8 cellular contexts compared by ENCODE assay signal in the genomic region with DNA sequence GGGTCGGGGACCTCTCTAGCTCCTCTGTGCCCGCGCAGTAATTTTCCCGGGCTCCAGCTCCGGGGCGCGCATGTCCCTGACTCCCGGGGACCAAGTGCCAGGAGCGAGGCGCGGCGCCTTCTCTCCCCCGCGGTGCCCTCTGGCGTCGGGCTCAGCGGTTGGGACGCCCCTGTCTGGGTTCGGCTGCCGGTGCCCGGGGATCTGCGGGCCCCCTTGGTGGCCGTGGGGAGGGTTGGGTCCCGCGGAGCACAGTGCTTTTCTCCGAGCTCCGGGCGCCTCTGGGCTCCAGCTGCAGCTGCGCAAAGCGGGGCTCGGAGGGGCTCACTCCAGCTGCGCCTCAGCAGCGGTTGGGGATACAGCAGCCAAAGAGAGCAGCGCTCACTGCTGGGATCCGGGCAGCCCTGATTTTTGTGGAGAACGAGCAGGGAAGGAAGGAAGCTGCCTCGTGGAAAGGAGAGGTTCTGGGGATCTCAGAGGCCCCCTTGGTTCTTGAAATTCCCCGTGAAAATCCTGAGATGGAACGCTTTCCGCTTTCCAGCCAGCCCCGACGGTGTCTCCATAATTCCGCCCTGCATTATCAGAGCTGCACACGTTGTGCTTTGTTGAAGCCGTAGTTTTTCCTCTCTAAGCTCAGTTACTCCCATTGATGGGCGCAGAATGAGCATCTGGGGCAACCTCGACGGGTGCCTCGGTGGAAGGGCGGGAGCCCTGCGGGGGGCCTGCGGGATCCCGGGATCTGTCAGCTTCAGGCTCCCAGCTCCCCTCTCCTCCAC. TPM values are rescaled to one million over a fixed set of nuclear protein-coding genes. Genes with fewer than 3 reads are reported as not detected.
DNase-seq lines count a peak whose midpoint lies in the region; TF ChIP-seq lines count a peak whose summit lies in the region.

No MANE protein-coding gene starts in this region.

- no peak overlapping the region for H3K27ac Mint-ChIP-seq in Caco-2 (ENCODE audit: unreplicated experiment)
- H3K27ac Mint-ChIP-seq in osteocyte (ENCODE audit: unreplicated experiment): no peak overlapping the region
- no peak overlapping the region for H3K27ac Mint-ChIP-seq in activated T-helper 1 cell treated with anti-CD3 and anti-CD28 coated beads, Interleukin-12 subunit alpha, Interleukin-12 subunit beta, Interleukin-2, Interleukin-4 antibody, amounts not matched to agents 30 ng/mL and 10 ng/mL and 1 ng/mL, durations not matched to agents 14 hours and 24 hours and 36 hours

- H3K27me3 ChIP-seq in Caco-2 (replicated peaks; ENCODE audit: control insufficient read depth, insufficient read depth, low read length) (no peaks in the 10 kb centered on the region; the same call in 1 of the 2 replicates), esophagus muscularis mucosa (peaks cover 0 to 76% (median 26%) of the 10 kb centered on the region in 4 donors)

- peaks cover 13% of the 10 kb centered on the region for H3K27me3 Mint-ChIP-seq in Caco-2 (ENCODE audit: insufficient read depth, unreplicated experiment)
- H3K27me3 Mint-ChIP-seq in osteocyte (ENCODE audit: unreplicated experiment): peaks cover 76% of the 10 kb centered on the region
- peaks cover 67% of the 10 kb centered on the region for H3K27me3 Mint-ChIP-seq in activated T-helper 1 cell treated with anti-CD3 and anti-CD28 coated beads, Interleukin-12 subunit alpha, Interleukin-12 subunit beta, Interleukin-2, Interleukin-4 antibody, amounts not matched to agents 30 ng/mL and 10 ng/mL and 1 ng/mL, durations not matched to agents 14 hours and 24 hours and 36 hours (ENCODE audit: insufficient read depth)

- peak in 1 of 2 experiments; percentile 30 for DNase-seq in Caco-2
- DNase-seq in NCI-H69 (lab: John Stamatoyannopoulos, UW): peak; percentile 77
- no peak for DNase-seq in esophagus muscularis mucosa (ENCODE audit: extremely low spot score)
- DNase-seq in osteocyte (ENCODE audit: extremely low spot score, unreplicated experiment): no peak
- DNase-seq in activated T-helper 1 cell treated with anti-CD3 and anti-CD28 coated beads, Interleukin-12 subunit alpha, Interleukin-12 subunit beta, Interleukin-2, Interleukin-4 antibody, amounts not matched to agents 30 ng/mL and 10 ng/mL and 1 ng/mL, durations not matched to agents 14 hours and 24 hours and 36 hours (ENCODE audit: low spot score): no peak
- no peak for DNase-seq in NCI-H2029 (lab: John Stamatoyannopoulos, UW)
- DNase-seq in NK-92 (lab: John Stamatoyannopoulos, UW; ENCODE audit: unreplicated experiment): no peak
- DNase-seq in activated CD4-positive, alpha-beta T cell treated with anti-CD3 and anti-CD28 coated beads for 4 hours: no peak

- H3K9me3 Mint-ChIP-seq in Caco-2 (ENCODE audit: unreplicated experiment): no peaks in the 10 kb centered on the region
- no peaks in the 10 kb centered on the region for H3K9me3 Mint-ChIP-seq in osteocyte (ENCODE audit: unreplicated experiment)
- no peaks in the 10 kb centered on the region for H3K9me3 Mint-ChIP-seq in activated T-helper 1 cell treated with anti-CD3 and anti-CD28 coated beads, Interleukin-12 subunit alpha, Interleukin-12 subunit beta, Interleukin-2, Interleukin-4 antibody, amounts not matched to agents 30 ng/mL and 10 ng/mL and 1 ng/mL, durations not matched to agents 14 hours and 24 hours and 36 hours

- POLR2A ChIA-PET in Caco-2 (lab: Charles Lee): interaction anchor here (1.0 kb wide), 1 partner anchor 58 kb away, joined by 3 read pairs; no protein-coding TSS in a partner anchor

- intact Hi-C loops in Caco-2 (cut with micrococcal nuclease; ENCODE audit: unreplicated experiment) (no loop called here), esophagus muscularis mucosa (cut with DNase I) (no loop called here)
- intact Hi-C loops in activated T-helper 1 cell treated with anti-CD3 and anti-CD28 coated beads, Interleukin-12 subunit alpha, Interleukin-12 subunit beta, Interleukin-2, Interleukin-4 antibody, amounts not matched to agents 30 ng/mL and 10 ng/mL and 1 ng/mL, durations not matched to agents 14 hours and 24 hours and 36 hours (cut with micrococcal nuclease): no loop called here

- H3K4me1 ChIP-seq in Caco-2 (peaks cover 15% of the 10 kb centered on the region), esophagus muscularis mucosa (peaks cover 11 to 23% (median 21%) of the 10 kb centered on the region in 4 donors)

- TF ChIP-seq CTCF in Caco-2 (IDR thresholded peaks at IDR 0.05; ENCODE audit: insufficient read depth in 1 of 2, low read depth in 1 of 2, low read length in 1 of 2, severe bottlenecking in 1 of 2, unreplicated experiment in 1 of 2): no peak
- TF ChIP-seq CTCF in esophagus muscularis mucosa (IDR thresholded peaks at IDR 0.05): no peak
- no peak for TF ChIP-seq CTCF in osteocyte (IDR thresholded peaks at IDR 0.05)

- no peak for TF ChIP-seq POLR2A in esophagus muscularis mucosa (IDR thresholded peaks at IDR 0.05; ENCODE audit: low read depth)

- no peaks in the 10 kb centered on the region for H3K36me3 ChIP-seq in Caco-2 (ENCODE audit: control insufficient read depth, insufficient read depth, low read length)
- no peaks in the 10 kb centered on the region for H3K36me3 ChIP-seq in esophagus muscularis mucosa

- H3K36me3 Mint-ChIP-seq in Caco-2 (ENCODE audit: insufficient read depth, unreplicated experiment) (no peaks in the 10 kb centered on the region), osteocyte (ENCODE audit: unreplicated experiment) (no peaks in the 10 kb centered on the region)
- H3K36me3 Mint-ChIP-seq in activated T-helper 1 cell treated with anti-CD3 and anti-CD28 coated beads, Interleukin-12 subunit alpha, Interleukin-12 subunit beta, Interleukin-2, Interleukin-4 antibody, amounts not matched to agents 30 ng/mL and 10 ng/mL and 1 ng/mL, durations not matched to agents 14 hours and 24 hours and 36 hours (ENCODE audit: low read depth): no peaks in the 10 kb centered on the region

- H3K27ac ChIP-seq in esophagus muscularis mucosa (replicated peaks in 1 of 4): no peak overlapping the region

- peak overlapping the region; percentile 65 for H3K4me3 Mint-ChIP-seq in Caco-2 (ENCODE audit: unreplicated experiment)
- peak overlapping the region; percentile 61 for H3K4me3 Mint-ChIP-seq in osteocyte (ENCODE audit: unreplicated experiment)
- no peak overlapping the region for H3K4me3 Mint-ChIP-seq in activated T-helper 1 cell treated with anti-CD3 and anti-CD28 coated beads, Interleukin-12 subunit alpha, Interleukin-12 subunit beta, Interleukin-2, Interleukin-4 antibody, amounts not matched to agents 30 ng/mL and 10 ng/mL and 1 ng/mL, durations not matched to agents 14 hours and 24 hours and 36 hours

- TF ChIP-seq EP300 in esophagus muscularis mucosa (IDR thresholded peaks at IDR 0.05): no peak

- WGBS in esophagus muscularis mucosa: 5% methylated on average over 20 of the region's 53 CpGs

- CTCF ChIA-PET in Caco-2 (lab: Charles Lee): interaction anchor here (0.6 to 1.4 kb wide), 3 partner anchors 63 to 251 kb away, joined by 3 to 5 read pairs (median 5); no protein-coding TSS in a partner anchor

- H3K9me3 ChIP-seq in Caco-2 (no peaks in the 10 kb centered on the region), esophagus muscularis mucosa (no peaks in the 10 kb centered on the region)

- H3K4me1 Mint-ChIP-seq in Caco-2 (ENCODE audit: low read depth, unreplicated experiment) (no peaks in the 10 kb centered on the region), osteocyte (ENCODE audit: unreplicated experiment) (peaks cover 12% of the 10 kb centered on the region)
- peaks cover 9% of the 10 kb centered on the region for H3K4me1 Mint-ChIP-seq in activated T-helper 1 cell treated with anti-CD3 and anti-CD28 coated beads, Interleukin-12 subunit alpha, Interleukin-12 subunit beta, Interleukin-2, Interleukin-4 antibody, amounts not matched to agents 30 ng/mL and 10 ng/mL and 1 ng/mL, durations not matched to agents 14 hours and 24 hours and 36 hours (ENCODE audit: low read depth)

- peak overlapping the region; percentile 44 for H3K4me3 ChIP-seq in Caco-2 (ENCODE audit: low read depth, low read length)
- peak overlapping the region; percentile 48 to 58 (median 50) for H3K4me3 ChIP-seq in esophagus muscularis mucosa

- BruUV-seq in Caco-2 (replicated peaks; lab: Mats Ljungman, UMichigan): no TSS peak

RNA-seq across cellular contexts. Expression of gene PPP1R14C, which starts 0.9 kb away (rescaled TPM):
- total RNA-seq in Caco-2 (2022) (2.4 and 2.5 TPM in 2 replicates), esophagus muscularis mucosa (under 1 TPM in 2 of 4 donors, not detected in 2; 0.26 to 0.40 TPM), osteocyte (0.46 and 0.60 TPM in 2 replicates)
- total RNA-seq in activated T-helper 1 cell treated with anti-CD3 and anti-CD28 coated beads, Interleukin-12 subunit alpha, Interleukin-12 subunit beta, Interleukin-2, Interleukin-4 antibody, amounts not matched to agents 30 ng/mL and 10 ng/mL and 1 ng/mL, durations not matched to agents 14 hours and 24 hours and 36 hours: not detected in 2 replicates
